ENCODE assay signal across 9 cellular contexts in genomic region chr12:120649442-120650248, GRCh38. TPM values are rescaled to one million over a fixed set of nuclear protein-coding genes. Genes with fewer than 3 reads are reported as not detected.
DNase-seq lines count a peak whose midpoint lies in the region; TF ChIP-seq lines count a peak whose summit lies in the region.
"Had no signal": no experiment of that assay in that cellular context is flagged by ENCODE, and none has a peak within 500 bp of the region (broad histone marks: within the 10 kb centered on the region; RNA-seq: fewer than 3 reads in every experiment).

No MANE protein-coding gene starts in this region.

- no peaks in the 10 kb centered on the region for H3K36me3 ChIP-seq in vagina

- H3K27ac ChIP-seq in vagina = peak overlapping the region; percentile 75

- peaks cover 26% of the 10 kb centered on the region for H3K27me3 Mint-ChIP-seq in activated naive CD4-positive, alpha-beta T cell treated with anti-CD3 and anti-CD28 coated beads, Interleukin-2, amount 50 U/mL, for 24 hours

- peak overlapping the region; percentile 23 for H3K27ac Mint-ChIP-seq in activated naive CD4-positive, alpha-beta T cell treated with anti-CD3 and anti-CD28 coated beads, Interleukin-2, amount 50 U/mL, for 24 hours

- no peak for DNase-seq in activated naive CD4-positive, alpha-beta T cell treated with anti-CD3 and anti-CD28 coated beads, Interleukin-2, amount 50 U/mL, for 16 hours
- DNase-seq in left kidney (ENCODE audit: low read depth, low spot score) = peak; percentile 39
- DNase-seq in vagina (ENCODE audit: extremely low spot score in 2 of 2) = no peak
- no peak for DNase-seq in COLO829 (ENCODE audit: low spot score)
- DNase-seq in islet precursor cell = no peak
- no peak for DNase-seq in cerebellar cortex (ENCODE audit: low spot score)

- intact Hi-C loops in vagina (cut with DNase I) = loop anchor here (5.0 kb wide), 1 partner anchor 67 kb away; the partner anchor contains the start of gene POP5

- H3K4me1 ChIP-seq in vagina = peaks cover 18% of the 10 kb centered on the region

- no peaks in the 10 kb centered on the region for H3K27me3 ChIP-seq in vagina

- TF ChIP-seq POLR2A in vagina (IDR thresholded peaks at IDR 0.05) = no peak

- TF ChIP-seq CTCF in WI38 (IDR thresholded peaks at IDR 0.05; ENCODE audit: low read depth, low read length) = no peak
- TF ChIP-seq CTCF in vagina (IDR thresholded peaks at IDR 0.05) = peak in 1 of 3 experiments; percentile 0

- peak overlapping the region; percentile 65 for H3K4me3 Mint-ChIP-seq in activated naive CD4-positive, alpha-beta T cell treated with anti-CD3 and anti-CD28 coated beads, Interleukin-2, amount 50 U/mL, for 24 hours

- H3K4me1 Mint-ChIP-seq in activated naive CD4-positive, alpha-beta T cell treated with anti-CD3 and anti-CD28 coated beads, Interleukin-2, amount 50 U/mL, for 24 hours = peaks cover 15% of the 10 kb centered on the region

- H3K9me3 Mint-ChIP-seq in activated naive CD4-positive, alpha-beta T cell treated with anti-CD3 and anti-CD28 coated beads, Interleukin-2, amount 50 U/mL, for 24 hours = no peaks in the 10 kb centered on the region

- H3K9me3 ChIP-seq in vagina = no peaks in the 10 kb centered on the region

- H3K36me3 Mint-ChIP-seq in activated naive CD4-positive, alpha-beta T cell treated with anti-CD3 and anti-CD28 coated beads, Interleukin-2, amount 50 U/mL, for 24 hours = peaks cover 2% of the 10 kb centered on the region

- H3K4me3 ChIP-seq in WI38 (ENCODE audit: low read depth, low read length) = peak overlapping the region; percentile 56
- H3K4me3 ChIP-seq in vagina = peak overlapping the region; percentile 30 to 39

RNA-seq across cellular contexts. Expression of gene CABP1, which starts 9.2 kb away (rescaled TPM):
- 0.49 TPM for total RNA-seq in vagina
- total RNA-seq: pulmonary artery endothelial cell had no signal

RNA-seq across cellular contexts. Expression of gene MLEC, which starts 37.3 kb away (rescaled TPM):
- total RNA-seq in vagina = 33.1 TPM
